ENCODE assay signal across 16 cellular contexts in genomic region chr14:32102968-32103367, GRCh38.
"Had no signal": no experiment of that assay in that cellular context is flagged by ENCODE, and none has a peak within 500 bp of the region (broad histone marks: within the 10 kb centered on the region; RNA-seq: fewer than 3 reads in every experiment).

No MANE protein-coding gene starts in this region.

- H3K9me3 Mint-ChIP-seq: activated B cell treated with CpG ODN at 0.5 μM for 24 hours; activated CD4-positive, alpha-beta T cell treated with anti-CD3 and anti-CD28 coated beads, Interleukin-2, amount 10 ng/mL, durations not matched to agents 24 days and 14 days; activated T-cell treated with anti-CD3 and anti-CD28 coated beads, Interleukin-2, amount 50 U/mL, for 24 hours; brain; central memory CD8-positive, alpha-beta T cell; effector memory CD8-positive, alpha-beta T cell; neural crest cell had no signal

- DNase-seq: activated B cell treated with CpG ODN at 0.5 μM for 24 hours; activated gamma-delta T cell treated with Interleukin-2 at 50 U/mL for 16 hours; activated T-cell treated with anti-CD3 and anti-CD28 coated beads, Interleukin-2, amount 50 U/mL, for 24 hours; amygdala; effector memory CD8-positive, alpha-beta T cell; left ventricle myocardium superior; pancreas; stimulated activated CD4-positive, alpha-beta T cell treated with anti-CD3 and anti-CD28 coated beads, Interleukin-4, amount 100 ng/mL, for 4 hours; stomach had no signal

- H3K4me3 Mint-ChIP-seq: activated B cell treated with CpG ODN at 0.5 μM for 24 hours; brain; central memory CD8-positive, alpha-beta T cell; neural crest cell had no signal

- ATAC-seq: gastroesophageal sphincter, left ventricle myocardium superior, pancreas had no signal

- H3K36me3 ChIP-seq: pancreas, thoracic aorta had no signal

- FAIRE-seq: pancreas had no signal

- H3K4me1 Mint-ChIP-seq: neural crest cell had no signal

- H3K27ac ChIP-seq: epithelial cell of prostate, gastroesophageal sphincter, pancreas, stomach, thoracic aorta had no signal

- H3K9me3 ChIP-seq: gastroesophageal sphincter, pancreas, stomach, thoracic aorta had no signal

- H3K27me3 Mint-ChIP-seq: activated B cell treated with CpG ODN at 0.5 μM for 24 hours; activated CD4-positive, alpha-beta T cell treated with anti-CD3 and anti-CD28 coated beads, Interleukin-2, amount 10 ng/mL, durations not matched to agents 24 days and 14 days; activated T-cell treated with anti-CD3 and anti-CD28 coated beads, Interleukin-2, amount 50 U/mL, for 24 hours; brain; central memory CD8-positive, alpha-beta T cell; effector memory CD8-positive, alpha-beta T cell had no signal

- H3K27ac Mint-ChIP-seq: activated B cell treated with CpG ODN at 0.5 μM for 24 hours had no signal
